In genomic region chrX:16778545-16778944, GRCh38 we compare ENCODE assay signal across 2 cellular contexts.
TF ChIP-seq lines count a peak whose summit lies in the region.

No MANE protein-coding gene starts in this region.

TF ChIP-seq in HepG2, 621 proteins besides CTCF, POLR2A, EP300 and RAD21:
- TF ChIP-seq CEBPG (CRISPR knock-in tag; IDR thresholded peaks at IDR 0.05) (peak; percentile 59), SOX13 (IDR thresholded peaks at IDR 0.05) (no peak), SOX13 (CRISPR knock-in tag; conservative IDR thresholded peaks at IDR 0.05 in 1 of 2, IDR thresholded peaks at IDR 0.05 in 1 of 2) (peak in 1 of 2 experiments; percentile 11; a peak in 1 of 4 replicates), SOX5 (CRISPR knock-in tag; IDR thresholded peaks at IDR 0.05; ENCODE audit: borderline replicate concordance) (peak; percentile 18; the same call in 1 of the 2 replicates), HNRNPUL1 (IDR thresholded peaks at IDR 0.05; ENCODE audit: low read depth, low read length) (no peak), CEBPB (IDR thresholded peaks at IDR 0.05; ENCODE audit: borderline replicate concordance, low read depth, low read length) (peak; percentile 77)
- TF ChIP-seq, protein P1, sequence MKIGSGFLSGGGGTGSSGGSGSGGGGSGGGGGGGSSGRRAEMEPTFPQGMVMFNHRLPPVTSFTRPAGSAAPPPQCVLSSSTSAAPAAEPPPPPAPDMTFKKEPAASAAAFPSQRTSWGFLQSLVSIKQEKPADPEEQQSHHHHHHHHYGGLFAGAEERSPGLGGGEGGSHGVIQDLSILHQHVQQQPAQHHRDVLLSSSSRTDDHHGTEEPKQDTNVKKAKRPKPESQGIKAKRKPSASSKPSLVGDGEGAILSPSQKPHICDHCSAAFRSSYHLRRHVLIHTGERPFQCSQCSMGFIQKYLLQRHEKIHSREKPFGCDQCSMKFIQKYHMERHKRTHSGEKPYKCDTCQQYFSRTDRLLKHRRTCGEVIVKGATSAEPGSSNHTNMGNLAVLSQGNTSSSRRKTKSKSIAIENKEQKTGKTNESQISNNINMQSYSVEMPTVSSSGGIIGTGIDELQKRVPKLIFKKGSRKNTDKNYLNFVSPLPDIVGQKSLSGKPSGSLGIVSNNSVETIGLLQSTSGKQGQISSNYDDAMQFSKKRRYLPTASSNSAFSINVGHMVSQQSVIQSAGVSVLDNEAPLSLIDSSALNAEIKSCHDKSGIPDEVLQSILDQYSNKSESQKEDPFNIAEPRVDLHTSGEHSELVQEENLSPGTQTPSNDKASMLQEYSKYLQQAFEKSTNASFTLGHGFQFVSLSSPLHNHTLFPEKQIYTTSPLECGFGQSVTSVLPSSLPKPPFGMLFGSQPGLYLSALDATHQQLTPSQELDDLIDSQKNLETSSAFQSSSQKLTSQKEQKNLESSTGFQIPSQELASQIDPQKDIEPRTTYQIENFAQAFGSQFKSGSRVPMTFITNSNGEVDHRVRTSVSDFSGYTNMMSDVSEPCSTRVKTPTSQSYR (CRISPR knock-in tag; IDR thresholded peaks at IDR 0.05; ENCODE audit: borderline replicate concordance): no peak

TF ChIP-seq in K562, 482 proteins besides CTCF, POLR2A, EP300 and RAD21:
- TF ChIP-seq SMARCA4 (IDR thresholded peaks at IDR 0.05): no peak
- no peak for TF ChIP-seq CEBPG (CRISPR knock-in tag; IDR thresholded peaks at IDR 0.05)
- 0 out of 4 replicates have a peak, but pooled peaks of 1 of the 2 experiments have one; percentile 27 for TF ChIP-seq CEBPG (tag; conservative IDR thresholded peaks at IDR 0.05 in 1 of 2, IDR thresholded peaks at IDR 0.05 in 1 of 2)
- TF ChIP-seq CEBPB (tag; IDR thresholded peaks at IDR 0.05): peak; percentile 48; the same call in 1 of the 2 replicates
